ENCODE assay signal across 1 cellular context in genomic region chr1:110991295-110991694, GRCh38.
TF ChIP-seq lines count a peak whose summit lies in the region.

No MANE protein-coding gene starts in this region.

TF ChIP-seq in H1, 55 proteins besides CTCF, POLR2A, EP300 and RAD21:
- peak; percentile 82 for TF ChIP-seq TEAD4 (IDR thresholded peaks at IDR 0.05; ENCODE audit: low read depth, low read length)
